Comparison of ENCODE assay signal across 10 cellular contexts in genomic region chr9:36208521-36209253, GRCh38. TPM values are rescaled to one million over a fixed set of nuclear protein-coding genes. Genes with fewer than 3 reads are reported as not detected.
A peak's percentile ranks its signal among the peaks of the same experiment; 100 is the strongest.
DNase-seq lines count a peak whose midpoint lies in the region; ATAC-seq and TF ChIP-seq lines count a peak whose summit lies in the region.
"Had no signal": no experiment of that assay in that cellular context is flagged by ENCODE, and none has a peak within 500 bp of the region (broad histone marks: within the 10 kb centered on the region; RNA-seq: fewer than 3 reads in every experiment).

No MANE protein-coding gene starts in this region.

- ATAC-seq in stimulated activated naive CD8-positive, alpha-beta T cell treated with anti-CD3 and anti-CD28 coated beads, Interleukin-15, amount 100 ng/mL, for 72 hours: peak; percentile 31

- peak overlapping the region; percentile 74 for H3K27ac ChIP-seq in fibroblast of lung (ENCODE audit: insufficient read depth, low read length)

- no peaks in the 10 kb centered on the region for H4K20me1 ChIP-seq in fibroblast of lung (ENCODE audit: control insufficient read depth, extremely low read depth, insufficient read depth, low read length)

- no peak for TF ChIP-seq CTCF in fibroblast of lung (conservative IDR thresholded peaks at IDR 0.05 in 1 of 2, IDR thresholded peaks at IDR 0.05 in 1 of 2; ENCODE audit: low read depth in 1 of 2, low read length in 2 of 2)

- no peak overlapping the region for H3K4me3 Mint-ChIP-seq in activated naive CD8-positive, alpha-beta T cell
- H3K4me3 Mint-ChIP-seq in activated naive CD8-positive, alpha-beta T cell treated with anti-CD3 and anti-CD28 coated beads for 36 hours: no peak overlapping the region
- no peak overlapping the region for H3K4me3 Mint-ChIP-seq in activated CD4-positive, alpha-beta memory T cell treated with anti-CD3 and anti-CD28 coated beads, Interleukin-2, amount 10 ng/mL, durations not matched to agents 7 days and 5 days
- H3K4me3 Mint-ChIP-seq in stimulated activated naive CD8-positive, alpha-beta T cell treated with anti-CD3 and anti-CD28 coated beads, Interleukin-15, amount 100 ng/mL, for 72 hours: no peak overlapping the region

- CTCF ChIA-PET in activated CD4-positive, alpha-beta memory T cell treated with anti-CD3 and anti-CD28 coated beads, Interleukin-2, amount 10 ng/mL, durations not matched to agents 7 days and 5 days (lab: Charles Lee): interaction anchor here (0.5 to 2.3 kb wide), 3 partner anchors 18 to 280 kb away, joined by 3 to 7 read pairs (median 5); partner anchors contain the start of gene CLTA

- no peaks in the 10 kb centered on the region for H3K9me3 Mint-ChIP-seq in activated naive CD8-positive, alpha-beta T cell (ENCODE audit: low read depth)
- H3K9me3 Mint-ChIP-seq in activated naive CD8-positive, alpha-beta T cell treated with anti-CD3 and anti-CD28 coated beads for 36 hours: no peaks in the 10 kb centered on the region
- no peaks in the 10 kb centered on the region for H3K9me3 Mint-ChIP-seq in activated CD4-positive, alpha-beta memory T cell treated with anti-CD3 and anti-CD28 coated beads, Interleukin-2, amount 10 ng/mL, durations not matched to agents 7 days and 5 days
- H3K9me3 Mint-ChIP-seq in stimulated activated naive CD8-positive, alpha-beta T cell treated with anti-CD3 and anti-CD28 coated beads, Interleukin-15, amount 100 ng/mL, for 72 hours: no peaks in the 10 kb centered on the region

- no peaks in the 10 kb centered on the region for H3K27me3 Mint-ChIP-seq in activated naive CD8-positive, alpha-beta T cell
- H3K27me3 Mint-ChIP-seq in activated naive CD8-positive, alpha-beta T cell treated with anti-CD3 and anti-CD28 coated beads for 36 hours: no peaks in the 10 kb centered on the region
- H3K27me3 Mint-ChIP-seq in activated CD4-positive, alpha-beta memory T cell treated with anti-CD3 and anti-CD28 coated beads, Interleukin-2, amount 10 ng/mL, durations not matched to agents 7 days and 5 days: no peaks in the 10 kb centered on the region
- no peaks in the 10 kb centered on the region for H3K27me3 Mint-ChIP-seq in stimulated activated naive CD8-positive, alpha-beta T cell treated with anti-CD3 and anti-CD28 coated beads, Interleukin-15, amount 100 ng/mL, for 72 hours

- H3K9me3 ChIP-seq in fibroblast of lung (ENCODE audit: control insufficient read depth, insufficient read depth, low read depth, low read length): no peaks in the 10 kb centered on the region

- peaks cover 73% of the 10 kb centered on the region for H3K79me2 ChIP-seq in fibroblast of lung (ENCODE audit: control insufficient read depth, insufficient read depth, low read length)

- H3K4me1 ChIP-seq in fibroblast of lung (ENCODE audit: control insufficient read depth, extremely low read depth, insufficient read depth, low read length): peaks cover 21% of the 10 kb centered on the region

- H3K4me2 ChIP-seq in fibroblast of lung (ENCODE audit: extremely low read depth, insufficient read depth, low read length): peak overlapping the region; percentile 51

- H3K9ac ChIP-seq in fibroblast of lung (ENCODE audit: insufficient read depth, low read length): no peak overlapping the region

- no peak for DNase-seq in activated naive CD8-positive, alpha-beta T cell treated with anti-CD3 and anti-CD28 coated beads for 36 hours
- DNase-seq in activated CD4-positive, alpha-beta memory T cell treated with anti-CD3 and anti-CD28 coated beads, Interleukin-2, amount 10 ng/mL, durations not matched to agents 7 days and 5 days: no peak
- DNase-seq in fibroblast of lung (ENCODE audit: low read depth in 2 of 2) (peak in 1 of 2 donors; percentile 40), GDM1 (lab: John Stamatoyannopoulos, UW) (no peak), NCI-H748 (lab: John Stamatoyannopoulos, UW; ENCODE audit: unreplicated experiment) (no peak), HCEC 1CT (no peak)
- no peak for DNase-seq in stimulated activated naive CD8-positive, alpha-beta T cell treated with anti-CD3 and anti-CD28 coated beads, Interleukin-15, amount 100 ng/mL, for 72 hours
- DNase-seq: activated T-cell treated with anti-CD3 and anti-CD28 coated beads for 4 hours; effector memory CD4-positive, alpha-beta T cell had no signal

- peaks cover 3% of the 10 kb centered on the region for H3K36me3 Mint-ChIP-seq in activated naive CD8-positive, alpha-beta T cell
- peaks cover 39% of the 10 kb centered on the region for H3K36me3 Mint-ChIP-seq in activated naive CD8-positive, alpha-beta T cell treated with anti-CD3 and anti-CD28 coated beads for 36 hours
- peaks cover 94% of the 10 kb centered on the region for H3K36me3 Mint-ChIP-seq in activated CD4-positive, alpha-beta memory T cell treated with anti-CD3 and anti-CD28 coated beads, Interleukin-2, amount 10 ng/mL, durations not matched to agents 7 days and 5 days (ENCODE audit: low read depth)

- no peaks in the 10 kb centered on the region for H3K27me3 ChIP-seq in fibroblast of lung (ENCODE audit: control insufficient read depth, insufficient read depth, low read length)

- no peak overlapping the region for H2AFZ ChIP-seq in fibroblast of lung (ENCODE audit: low read length)

- H3K36me3 ChIP-seq in fibroblast of lung (ENCODE audit: control insufficient read depth, insufficient read depth, low read length): peaks cover 30% of the 10 kb centered on the region

- H3K4me3 ChIP-seq in fibroblast of lung (replicated peaks in 1 of 4; ENCODE audit: control extremely low read depth in 1 of 4, insufficient read depth in 1 of 4, low read depth in 3 of 4, low read length in 4 of 4): no peak overlapping the region

- POLR2A ChIA-PET in activated CD4-positive, alpha-beta memory T cell treated with anti-CD3 and anti-CD28 coated beads, Interleukin-2, amount 10 ng/mL, durations not matched to agents 7 days and 5 days (lab: Charles Lee): interaction anchor here (1.2 to 8.7 kb wide), 4 partner anchors 10 to 50 kb away, joined by 3 to 86 read pairs (median 28); partner anchors contain the start of genes CLTA and GNE

- H3K4me1 Mint-ChIP-seq in activated naive CD8-positive, alpha-beta T cell (ENCODE audit: low read depth): peaks cover 49% of the 10 kb centered on the region
- peaks cover 51% of the 10 kb centered on the region for H3K4me1 Mint-ChIP-seq in activated naive CD8-positive, alpha-beta T cell treated with anti-CD3 and anti-CD28 coated beads for 36 hours
- H3K4me1 Mint-ChIP-seq in activated CD4-positive, alpha-beta memory T cell treated with anti-CD3 and anti-CD28 coated beads, Interleukin-2, amount 10 ng/mL, durations not matched to agents 7 days and 5 days: peaks cover 62% of the 10 kb centered on the region
- peaks cover 56% of the 10 kb centered on the region for H3K4me1 Mint-ChIP-seq in stimulated activated naive CD8-positive, alpha-beta T cell treated with anti-CD3 and anti-CD28 coated beads, Interleukin-15, amount 100 ng/mL, for 72 hours

- H3K27ac Mint-ChIP-seq in activated naive CD8-positive, alpha-beta T cell: peak overlapping the region; percentile 77
- no peak overlapping the region for H3K27ac Mint-ChIP-seq in activated naive CD8-positive, alpha-beta T cell treated with anti-CD3 and anti-CD28 coated beads for 36 hours
- H3K27ac Mint-ChIP-seq in activated CD4-positive, alpha-beta memory T cell treated with anti-CD3 and anti-CD28 coated beads, Interleukin-2, amount 10 ng/mL, durations not matched to agents 7 days and 5 days: peak overlapping the region; percentile 51
- H3K27ac Mint-ChIP-seq in stimulated activated naive CD8-positive, alpha-beta T cell treated with anti-CD3 and anti-CD28 coated beads, Interleukin-15, amount 100 ng/mL, for 72 hours: peak overlapping the region; percentile 93 to 96

RNA-seq across cellular contexts. Expression of gene CLTA, which starts 18.0 kb away (rescaled TPM):
- 100 to 1,000 TPM; 165 to 166 TPM for total RNA-seq in activated naive CD8-positive, alpha-beta T cell treated with anti-CD3 and anti-CD28 coated beads for 36 hours
- total RNA-seq in activated CD4-positive, alpha-beta memory T cell treated with anti-CD3 and anti-CD28 coated beads, Interleukin-2, amount 10 ng/mL, durations not matched to agents 7 days and 5 days: 100 to 1,000 TPM; 150 to 151 TPM
- 238 and 302 TPM in 2 replicates for total RNA-seq in fibroblast of lung
- 341 and 388 TPM in 2 replicates for polyA plus RNA-seq in fibroblast of lung
- polyA plus RNA-seq in fibroblast of lung (2012): 301 and 374 TPM in 2 replicates
- 46.5 and 77.4 TPM in 2 replicates for polyA minus RNA-seq in fibroblast of lung (ENCODE audit: low replicate concordance)

RNA-seq across cellular contexts. Expression of gene CCIN, which starts 39.5 kb away (rescaled TPM):
- not detected for total RNA-seq in activated naive CD8-positive, alpha-beta T cell treated with anti-CD3 and anti-CD28 coated beads for 36 hours
- under 1 TPM in 1 of 2 experiments, not detected in 1; 0.13 TPM for total RNA-seq in activated CD4-positive, alpha-beta memory T cell treated with anti-CD3 and anti-CD28 coated beads, Interleukin-2, amount 10 ng/mL, durations not matched to agents 7 days and 5 days
- 1.0 and 1.3 TPM in 2 replicates for total RNA-seq in fibroblast of lung
- 0.40 and 0.55 TPM in 2 replicates for polyA plus RNA-seq in fibroblast of lung
- polyA plus RNA-seq in fibroblast of lung (2012): 0.58 and 0.66 TPM in 2 replicates
- 0.63 and 4.3 TPM in 2 replicates for polyA minus RNA-seq in fibroblast of lung (ENCODE audit: low replicate concordance)

RNA-seq across cellular contexts. Expression of gene GNE, which starts 49.6 kb away (rescaled TPM):
- total RNA-seq in activated naive CD8-positive, alpha-beta T cell treated with anti-CD3 and anti-CD28 coated beads for 36 hours: 10 to 100 TPM; 12.6 to 13.3 TPM
- 10 to 100 TPM; 22.0 to 23.0 TPM for total RNA-seq in activated CD4-positive, alpha-beta memory T cell treated with anti-CD3 and anti-CD28 coated beads, Interleukin-2, amount 10 ng/mL, durations not matched to agents 7 days and 5 days
- 22.9 and 31.2 TPM in 2 replicates for total RNA-seq in fibroblast of lung
- 20.7 and 22.1 TPM in 2 replicates for polyA plus RNA-seq in fibroblast of lung
- polyA plus RNA-seq in fibroblast of lung (2012): 13.3 and 14.9 TPM in 2 replicates
- 27.4 and 28.6 TPM in 2 replicates for polyA minus RNA-seq in fibroblast of lung (ENCODE audit: low replicate concordance)
